Comparison of ENCODE assay signal across 19 cellular contexts in genomic region chr2:50782543-50782942, GRCh38.
"Had no signal": no experiment of that assay in that cellular context is flagged by ENCODE, and none has a peak within 500 bp of the region (broad histone marks: within the 10 kb centered on the region; RNA-seq: fewer than 3 reads in every experiment).

No MANE protein-coding gene starts in this region.

- DNase-seq: activated CD4-positive, alpha-beta T cell treated with anti-CD3 and anti-CD28 coated beads for 1 hour; activated CD8-positive, alpha-beta memory T cell treated with anti-CD3 and anti-CD28 coated beads, Interleukin-2, amount 50 U/mL, for 4 hours; activated naive CD4-positive, alpha-beta T cell; activated T-cell treated with anti-CD3 and anti-CD28 coated beads, Interleukin-2, amount 50 U/mL, for 4 hours; amniotic stem cell; body of pancreas; dermis blood vessel endothelial cell; effector CD8-positive, alpha-beta T cell; foreskin melanocyte; kidney glomerular epithelial cell; left lung; naive thymus-derived CD4-positive, alpha-beta T cell; stimulated activated CD4-positive, alpha-beta T cell treated with anti-CD3 and anti-CD28 coated beads, Interleukin-1b, Interleukin-23, amount 100 ng/mL, for 48 hours; stimulated activated naive CD8-positive, alpha-beta T cell treated with anti-CD3 and anti-CD28 coated beads, Interleukin-15, amount 100 ng/mL, for 72 hours; T-helper 9 cell; tibial artery had no signal

- ATAC-seq: activated T-cell treated with anti-CD3 and anti-CD28 coated beads, Interleukin-2, amount 50 U/mL, for 4 hours; body of pancreas; left lung; naive thymus-derived CD4-positive, alpha-beta T cell; stimulated activated naive CD8-positive, alpha-beta T cell treated with anti-CD3 and anti-CD28 coated beads, Interleukin-15, amount 100 ng/mL, for 72 hours had no signal

- H3K4me3 ChIP-seq: body of pancreas, left lung, lung, prostate gland, right atrium auricular region, tibial artery had no signal
